ENCODE assay signal across 2 cellular contexts in genomic region chr15:89772933-89773583, GRCh38.
A peak's percentile ranks its signal among the peaks of the same experiment; 100 is the strongest.
TF ChIP-seq lines count a peak whose summit lies in the region.

No MANE protein-coding gene starts in this region.

TF ChIP-seq in GM12878, 131 proteins besides CTCF, POLR2A, EP300 and RAD21:
- no peak for TF ChIP-seq FOXM1 (IDR thresholded peaks at IDR 0.05; ENCODE audit: low read depth, low read length)
- TF ChIP-seq CREB1 (IDR thresholded peaks at IDR 0.05; ENCODE audit: low read depth): no peak
- no peak for TF ChIP-seq HDGF (IDR thresholded peaks at IDR 0.05)
- TF ChIP-seq SIN3A (IDR thresholded peaks at IDR 0.05; ENCODE audit: low read depth, low read length): no peak
- TF ChIP-seq STAT1 (conservative IDR thresholded peaks at IDR 0.05): no peak
- TF ChIP-seq SUZ12 (IDR thresholded peaks at IDR 0.05; ENCODE audit: unreplicated experiment): no peak
- TF ChIP-seq SMC3 (IDR thresholded peaks at IDR 0.05; ENCODE audit: borderline replicate concordance, low read length): no peak
- TF ChIP-seq KLF5 (IDR thresholded peaks at IDR 0.05; ENCODE audit: partially characterized antibody): no peak
- no peak for TF ChIP-seq E2F8 (IDR thresholded peaks at IDR 0.05; ENCODE audit: low read depth, partially characterized antibody)
- TF ChIP-seq, protein P1, sequence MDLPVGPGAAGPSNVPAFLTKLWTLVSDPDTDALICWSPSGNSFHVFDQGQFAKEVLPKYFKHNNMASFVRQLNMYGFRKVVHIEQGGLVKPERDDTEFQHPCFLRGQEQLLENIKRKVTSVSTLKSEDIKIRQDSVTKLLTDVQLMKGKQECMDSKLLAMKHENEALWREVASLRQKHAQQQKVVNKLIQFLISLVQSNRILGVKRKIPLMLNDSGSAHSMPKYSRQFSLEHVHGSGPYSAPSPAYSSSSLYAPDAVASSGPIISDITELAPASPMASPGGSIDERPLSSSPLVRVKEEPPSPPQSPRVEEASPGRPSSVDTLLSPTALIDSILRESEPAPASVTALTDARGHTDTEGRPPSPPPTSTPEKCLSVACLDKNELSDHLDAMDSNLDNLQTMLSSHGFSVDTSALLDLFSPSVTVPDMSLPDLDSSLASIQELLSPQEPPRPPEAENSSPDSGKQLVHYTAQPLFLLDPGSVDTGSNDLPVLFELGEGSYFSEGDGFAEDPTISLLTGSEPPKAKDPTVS (IDR thresholded peaks at IDR 0.05; ENCODE audit: low read depth, low read length): no peak
- TF ChIP-seq SKIL (IDR thresholded peaks at IDR 0.05; ENCODE audit: low read depth, poor library complexity, severe bottlenecking): no peak
- TF ChIP-seq RFX5 (IDR thresholded peaks at IDR 0.05; ENCODE audit: low read depth, low read length): no peak
- TF ChIP-seq, protein P2, sequence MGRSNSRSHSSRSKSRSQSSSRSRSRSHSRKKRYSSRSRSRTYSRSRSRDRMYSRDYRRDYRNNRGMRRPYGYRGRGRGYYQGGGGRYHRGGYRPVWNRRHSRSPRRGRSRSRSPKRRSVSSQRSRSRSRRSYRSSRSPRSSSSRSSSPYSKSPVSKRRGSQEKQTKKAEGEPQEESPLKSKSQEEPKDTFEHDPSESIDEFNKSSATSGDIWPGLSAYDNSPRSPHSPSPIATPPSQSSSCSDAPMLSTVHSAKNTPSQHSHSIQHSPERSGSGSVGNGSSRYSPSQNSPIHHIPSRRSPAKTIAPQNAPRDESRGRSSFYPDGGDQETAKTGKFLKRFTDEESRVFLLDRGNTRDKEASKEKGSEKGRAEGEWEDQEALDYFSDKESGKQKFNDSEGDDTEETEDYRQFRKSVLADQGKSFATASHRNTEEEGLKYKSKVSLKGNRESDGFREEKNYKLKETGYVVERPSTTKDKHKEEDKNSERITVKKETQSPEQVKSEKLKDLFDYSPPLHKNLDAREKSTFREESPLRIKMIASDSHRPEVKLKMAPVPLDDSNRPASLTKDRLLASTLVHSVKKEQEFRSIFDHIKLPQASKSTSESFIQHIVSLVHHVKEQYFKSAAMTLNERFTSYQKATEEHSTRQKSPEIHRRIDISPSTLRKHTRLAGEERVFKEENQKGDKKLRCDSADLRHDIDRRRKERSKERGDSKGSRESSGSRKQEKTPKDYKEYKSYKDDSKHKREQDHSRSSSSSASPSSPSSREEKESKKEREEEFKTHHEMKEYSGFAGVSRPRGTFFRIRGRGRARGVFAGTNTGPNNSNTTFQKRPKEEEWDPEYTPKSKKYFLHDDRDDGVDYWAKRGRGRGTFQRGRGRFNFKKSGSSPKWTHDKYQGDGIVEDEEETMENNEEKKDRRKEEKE (IDR thresholded peaks at IDR 0.05): no peak
- TF ChIP-seq NR2F1 (conservative IDR thresholded peaks at IDR 0.05): no peak
TF ChIP-seq in GM12878: peak in this region for 0.

TF ChIP-seq in HepG2, 621 proteins besides CTCF, POLR2A, EP300 and RAD21:
- TF ChIP-seq MAFK (conservative IDR thresholded peaks at IDR 0.05 in 1 of 2, IDR thresholded peaks at IDR 0.05 in 1 of 2; ENCODE audit: low read length in 2 of 2) (peak; percentile 83 to 89), DBP (CRISPR knock-in tag; IDR thresholded peaks at IDR 0.05; ENCODE audit: not compliant biosample characterization) (no peak), ZBTB20 (CRISPR knock-in tag; IDR thresholded peaks at IDR 0.05; ENCODE audit: borderline replicate concordance, low read depth) (no peak), ATF7-NPFF (CRISPR knock-in tag; IDR thresholded peaks at IDR 0.05; ENCODE audit: low read depth) (no peak), NFE2L1 (CRISPR knock-in tag; IDR thresholded peaks at IDR 0.05; ENCODE audit: borderline replicate concordance) (no peak), EHMT2 (IDR thresholded peaks at IDR 0.05; ENCODE audit: borderline replicate concordance, low read depth, low read length) (no peak), MZF1 (CRISPR knock-in tag; IDR thresholded peaks at IDR 0.05; ENCODE audit: borderline replicate concordance) (no peak), ZNF569 (CRISPR knock-in tag; IDR thresholded peaks at IDR 0.05; ENCODE audit: borderline replicate concordance) (no peak), NFE2L2 (IDR thresholded peaks at IDR 0.05; ENCODE audit: low read length) (peak; percentile 78), SRF (IDR thresholded peaks at IDR 0.05; ENCODE audit: low read depth, low read length) (no peak), ZNF629 (CRISPR knock-in tag; conservative IDR thresholded peaks at IDR 0.05) (no peak), EEA1 (CRISPR knock-in tag; IDR thresholded peaks at IDR 0.05; ENCODE audit: borderline replicate concordance) (no peak), SRSF1 (optimal IDR thresholded peaks at IDR 0.05; ENCODE audit: low read depth, low read length) (no peak), MAFF (IDR thresholded peaks at IDR 0.05; ENCODE audit: low read depth, low read length) (peak; percentile 84), ZNF724P (CRISPR knock-in tag; IDR thresholded peaks at IDR 0.05; ENCODE audit: borderline replicate concordance) (no peak), ZNF749 (CRISPR knock-in tag; IDR thresholded peaks at IDR 0.05; ENCODE audit: borderline replicate concordance) (no peak), MTA3 (CRISPR knock-in tag; IDR thresholded peaks at IDR 0.05) (no peak)
- TF ChIP-seq, protein P3, sequence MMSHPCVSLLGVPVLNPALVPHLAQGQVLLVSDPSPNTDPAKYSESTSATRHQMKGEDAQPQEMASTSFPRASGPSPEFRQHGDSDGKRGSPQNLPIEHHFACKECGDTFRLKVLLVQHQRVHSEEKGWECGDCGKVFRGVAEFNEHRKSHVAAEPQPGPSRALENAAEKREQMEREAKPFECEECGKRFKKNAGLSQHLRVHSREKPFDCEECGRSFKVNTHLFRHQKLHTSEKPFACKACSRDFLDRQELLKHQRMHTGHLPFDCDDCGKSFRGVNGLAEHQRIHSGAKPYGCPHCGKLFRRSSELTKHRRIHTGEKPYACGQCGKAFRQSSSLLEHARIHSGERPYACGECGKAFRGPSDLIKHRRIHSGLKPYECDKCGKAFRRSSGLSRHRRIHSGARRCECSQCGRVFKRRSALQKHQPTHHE (CRISPR knock-in tag; IDR thresholded peaks at IDR 0.05; ENCODE audit: borderline replicate concordance): no peak
- TF ChIP-seq, protein P4, sequence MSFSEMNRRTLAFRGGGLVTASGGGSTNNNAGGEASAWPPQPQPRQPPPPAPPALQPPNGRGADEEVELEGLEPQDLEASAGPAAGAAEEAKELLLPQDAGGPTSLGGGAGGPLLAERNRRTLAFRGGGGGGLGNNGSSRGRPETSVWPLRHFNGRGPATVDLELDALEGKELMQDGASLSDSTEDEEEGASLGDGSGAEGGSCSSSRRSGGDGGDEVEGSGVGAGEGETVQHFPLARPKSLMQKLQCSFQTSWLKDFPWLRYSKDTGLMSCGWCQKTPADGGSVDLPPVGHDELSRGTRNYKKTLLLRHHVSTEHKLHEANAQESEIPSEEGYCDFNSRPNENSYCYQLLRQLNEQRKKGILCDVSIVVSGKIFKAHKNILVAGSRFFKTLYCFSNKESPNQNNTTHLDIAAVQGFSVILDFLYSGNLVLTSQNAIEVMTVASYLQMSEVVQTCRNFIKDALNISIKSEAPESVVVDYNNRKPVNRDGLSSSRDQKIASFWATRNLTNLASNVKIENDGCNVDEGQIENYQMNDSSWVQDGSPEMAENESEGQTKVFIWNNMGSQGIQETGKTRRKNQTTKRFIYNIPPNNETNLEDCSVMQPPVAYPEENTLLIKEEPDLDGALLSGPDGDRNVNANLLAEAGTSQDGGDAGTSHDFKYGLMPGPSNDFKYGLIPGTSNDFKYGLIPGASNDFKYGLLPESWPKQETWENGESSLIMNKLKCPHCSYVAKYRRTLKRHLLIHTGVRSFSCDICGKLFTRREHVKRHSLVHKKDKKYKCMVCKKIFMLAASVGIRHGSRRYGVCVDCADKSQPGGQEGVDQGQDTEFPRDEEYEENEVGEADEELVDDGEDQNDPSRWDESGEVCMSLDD (CRISPR knock-in tag; IDR thresholded peaks at IDR 0.05; ENCODE audit: borderline replicate concordance): no peak
- TF ChIP-seq, protein P5, sequence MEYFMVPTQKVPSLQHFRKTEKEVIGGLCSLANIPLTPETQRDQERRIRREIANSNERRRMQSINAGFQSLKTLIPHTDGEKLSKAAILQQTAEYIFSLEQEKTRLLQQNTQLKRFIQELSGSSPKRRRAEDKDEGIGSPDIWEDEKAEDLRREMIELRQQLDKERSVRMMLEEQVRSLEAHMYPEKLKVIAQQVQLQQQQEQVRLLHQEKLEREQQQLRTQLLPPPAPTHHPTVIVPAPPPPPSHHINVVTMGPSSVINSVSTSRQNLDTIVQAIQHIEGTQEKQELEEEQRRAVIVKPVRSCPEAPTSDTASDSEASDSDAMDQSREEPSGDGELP (IDR thresholded peaks at IDR 0.05; ENCODE audit: borderline replicate concordance, low read depth): peak; percentile 60; the same call in 1 of the 2 replicates
TF ChIP-seq in HepG2: peak in this region for 4.
